ENCODE assay signal across 10 cellular contexts in genomic region chr5:140569197-140569596, GRCh38. TPM values are rescaled to one million over a fixed set of nuclear protein-coding genes. Genes with fewer than 3 reads are reported as not detected.
DNase-seq lines count a peak whose midpoint lies in the region; ATAC-seq and TF ChIP-seq lines count a peak whose summit lies in the region.
"Had no signal": no experiment of that assay in that cellular context is flagged by ENCODE, and none has a peak within 500 bp of the region (broad histone marks: within the 10 kb centered on the region; RNA-seq: fewer than 3 reads in every experiment).

No MANE protein-coding gene starts in this region.

- H3K36me3 ChIP-seq in gastroesophageal sphincter (peaks cover 0 to 49% of the 10 kb centered on the region in 2 donors), ovary (no peaks in the 10 kb centered on the region)

- H3K9me3 ChIP-seq in gastroesophageal sphincter (no peaks in the 10 kb centered on the region), ovary (no peaks in the 10 kb centered on the region)
- H3K9me3 ChIP-seq: A549 had no signal

- TF ChIP-seq EP300 in gastroesophageal sphincter (IDR thresholded peaks at IDR 0.05) (no peak), ovary (IDR thresholded peaks at IDR 0.05) (no peak)

- no peaks in the 10 kb centered on the region for H3K27me3 Mint-ChIP-seq in activated CD8-positive, alpha-beta memory T cell treated with anti-CD3 and anti-CD28 coated beads, Interleukin-2, amount 10 ng/mL, durations not matched to agents 7 days and 5 days
- H3K27me3 Mint-ChIP-seq in glutamatergic neuron (ENCODE audit: unreplicated experiment): peaks cover 12% of the 10 kb centered on the region

- peak; percentile 38 for DNase-seq in activated CD8-positive, alpha-beta memory T cell treated with anti-CD3 and anti-CD28 coated beads, Interleukin-2, amount 10 ng/mL, durations not matched to agents 7 days and 5 days
- no peak for DNase-seq in activated CD8-positive, alpha-beta memory T cell treated with anti-CD3 and anti-CD28 coated beads for 24 hours
- DNase-seq in MV-4-11 (lab: John Stamatoyannopoulos, UW) (peak; percentile 4), substantia nigra (lab: John Stamatoyannopoulos, UW) (peak in 1 of 49 donors; percentile 6), glutamatergic neuron (no peak), ovary (no peak)
- DNase-seq: NCI-H446 had no signal

- H3K4me1 ChIP-seq in gastroesophageal sphincter: peaks cover 0 to 65% (median 27%) of the 10 kb centered on the region in 3 donors
- H3K4me1 ChIP-seq in ovary (ENCODE audit: insufficient read depth): peaks cover 15% of the 10 kb centered on the region

- H3K27me3 ChIP-seq in gastroesophageal sphincter (no peaks in the 10 kb centered on the region), ovary (no peaks in the 10 kb centered on the region)

- 64 to 68% methylated on average over 4 of the region's 4 CpGs for WGBS in gastroesophageal sphincter (ENCODE audit: low coverage in 1 of 2), 2 donors
- WGBS in ovary, 3 donors: 59 to 72% (median 64%) methylated on average over 4 of the region's 4 CpGs

- intact Hi-C loops in ovary (cut with DNase I): loop anchor here in 1 of 4 donors (10.0 kb wide), 1 partner anchor 66 kb away; the partner anchor contains the start of genes CD14 and TMCO6

- CTCF ChIA-PET in activated CD8-positive, alpha-beta memory T cell treated with anti-CD3 and anti-CD28 coated beads, Interleukin-2, amount 10 ng/mL, durations not matched to agents 7 days and 5 days (lab: Charles Lee): interaction anchor here (1.3 to 1.8 kb wide), 6 partner anchors 12 to 206 kb away, joined by 3 to 8 read pairs (median 6); partner anchors contain the start of genes IK, NDUFA2, SRA1 and TMCO6

- TF ChIP-seq CTCF in gastroesophageal sphincter (IDR thresholded peaks at IDR 0.05): no peak
- no peak for TF ChIP-seq CTCF in glutamatergic neuron (IDR thresholded peaks at IDR 0.05; ENCODE audit: partially characterized antibody, unreplicated experiment)
- TF ChIP-seq CTCF in ovary (IDR thresholded peaks at IDR 0.05): no peak

- TF ChIP-seq POLR2A in gastroesophageal sphincter (IDR thresholded peaks at IDR 0.05) (no peak), ovary (IDR thresholded peaks at IDR 0.05) (no peak)

- no peak for ATAC-seq in activated CD8-positive, alpha-beta memory T cell treated with anti-CD3 and anti-CD28 coated beads, Interleukin-2, amount 10 ng/mL, durations not matched to agents 7 days and 5 days
- ATAC-seq in gastroesophageal sphincter: no peak
- ATAC-seq in HG02981 (IDR thresholded peaks at IDR 0.05; ENCODE audit: unreplicated experiment): no peak
- ATAC-seq: A549 had no signal

- no peaks in the 10 kb centered on the region for H3K9me3 Mint-ChIP-seq in activated CD8-positive, alpha-beta memory T cell treated with anti-CD3 and anti-CD28 coated beads, Interleukin-2, amount 10 ng/mL, durations not matched to agents 7 days and 5 days (ENCODE audit: low read depth)
- peaks cover 6% of the 10 kb centered on the region for H3K9me3 Mint-ChIP-seq in glutamatergic neuron (ENCODE audit: unreplicated experiment)

- H3K27ac ChIP-seq in gastroesophageal sphincter (peak overlapping the region in 3 of 4 donors; percentile 52 to 64 (median 60)), substantia nigra (ENCODE audit: low read depth, low read length, poor library complexity, severe bottlenecking) (peak overlapping the region; percentile 47), ovary (no peak overlapping the region)
- H3K27ac ChIP-seq: A549 had no signal

- H3K4me1 Mint-ChIP-seq in activated CD8-positive, alpha-beta memory T cell treated with anti-CD3 and anti-CD28 coated beads, Interleukin-2, amount 10 ng/mL, durations not matched to agents 7 days and 5 days: peaks cover 48% of the 10 kb centered on the region
- peaks cover 4% of the 10 kb centered on the region for H3K4me1 Mint-ChIP-seq in glutamatergic neuron (ENCODE audit: low read depth, unreplicated experiment)

- peak overlapping the region; percentile 96 for H3K27ac Mint-ChIP-seq in activated CD8-positive, alpha-beta memory T cell treated with anti-CD3 and anti-CD28 coated beads, Interleukin-2, amount 10 ng/mL, durations not matched to agents 7 days and 5 days
- H3K27ac Mint-ChIP-seq in glutamatergic neuron (ENCODE audit: unreplicated experiment): no peak overlapping the region

- H3K36me3 Mint-ChIP-seq in activated CD8-positive, alpha-beta memory T cell treated with anti-CD3 and anti-CD28 coated beads, Interleukin-2, amount 10 ng/mL, durations not matched to agents 7 days and 5 days: peaks cover 39% of the 10 kb centered on the region
- no peaks in the 10 kb centered on the region for H3K36me3 Mint-ChIP-seq in glutamatergic neuron (ENCODE audit: unreplicated experiment)

- H3K4me3 ChIP-seq in gastroesophageal sphincter: no peak overlapping the region
- no peak overlapping the region for H3K4me3 ChIP-seq in ovary
- H3K4me3 ChIP-seq: A549 had no signal

- H3K4me3 Mint-ChIP-seq in activated CD8-positive, alpha-beta memory T cell treated with anti-CD3 and anti-CD28 coated beads, Interleukin-2, amount 10 ng/mL, durations not matched to agents 7 days and 5 days: peak overlapping the region; percentile 68
- H3K4me3 Mint-ChIP-seq in glutamatergic neuron (ENCODE audit: unreplicated experiment): no peak overlapping the region

RNA-seq across cellular contexts. Expression of gene SLC35A4, which starts 4.6 kb away (rescaled TPM):
- total RNA-seq in activated CD8-positive, alpha-beta memory T cell treated with anti-CD3 and anti-CD28 coated beads, Interleukin-2, amount 10 ng/mL, durations not matched to agents 7 days and 5 days: 100 to 1,000 TPM; 100 to 101 TPM
- total RNA-seq in gastroesophageal sphincter (10 to 100 TPM; 24.5 to 52.0 (median 32.7) TPM), glutamatergic neuron (ENCODE audit: unreplicated experiment) (50.7 TPM), ovary (10 to 100 TPM; 22.3 to 65.7 (median 47.1) TPM)
- polyA plus RNA-seq in ovary: 10 to 100 TPM; 27.1 to 80.2 TPM

RNA-seq across cellular contexts. Expression of gene APBB3, which starts 4.8 kb away (rescaled TPM):
- 10 to 100 TPM; 20.0 to 24.8 TPM for total RNA-seq in activated CD8-positive, alpha-beta memory T cell treated with anti-CD3 and anti-CD28 coated beads, Interleukin-2, amount 10 ng/mL, durations not matched to agents 7 days and 5 days
- total RNA-seq in gastroesophageal sphincter (10 to 100 TPM in 3 of 4 donors, 1 to 10 TPM in 1; 9.7 to 25.1 (median 17.5) TPM), glutamatergic neuron (ENCODE audit: unreplicated experiment) (103 TPM), ovary (10 to 100 TPM; 33.0 to 47.6 (median 39.5) TPM)
- 10 to 100 TPM; 13.1 to 36.1 TPM for polyA plus RNA-seq in ovary

RNA-seq across cellular contexts. Expression of gene SRA1, which starts 11.9 kb away (rescaled TPM):
- 10 to 100 TPM; 37.9 to 47.3 TPM for total RNA-seq in activated CD8-positive, alpha-beta memory T cell treated with anti-CD3 and anti-CD28 coated beads, Interleukin-2, amount 10 ng/mL, durations not matched to agents 7 days and 5 days
- total RNA-seq in gastroesophageal sphincter (10 to 100 TPM; 17.5 to 29.4 (median 23.2) TPM), glutamatergic neuron (ENCODE audit: unreplicated experiment) (45.0 TPM), ovary (10 to 100 TPM; 11.7 to 34.4 (median 20.1) TPM)
- polyA plus RNA-seq in ovary: 10 to 100 TPM; 16.9 to 33.2 TPM

RNA-seq across cellular contexts. Expression of gene EIF4EBP3, which starts 21.7 kb away (rescaled TPM):
- total RNA-seq in activated CD8-positive, alpha-beta memory T cell treated with anti-CD3 and anti-CD28 coated beads, Interleukin-2, amount 10 ng/mL, durations not matched to agents 7 days and 5 days: 1 to 10 TPM; 7.4 to 9.0 TPM
- total RNA-seq in gastroesophageal sphincter: 10 to 100 TPM in 2 of 4 donors, 1 to 10 TPM in 2; 1.8 to 21.5 (median 11.2) TPM
- total RNA-seq in glutamatergic neuron (ENCODE audit: unreplicated experiment): 7.0 TPM
- 10 to 100 TPM in 6 of 7 donors, 1 to 10 TPM in 1; 8.6 to 23.6 (median 17.8) TPM for total RNA-seq in ovary
- polyA plus RNA-seq in ovary: 10 to 100 TPM; 16.0 to 30.2 TPM

Comparison
In these comparisons a context has a peak if more than half of its experiments do, and no peak if none do; other contexts are left out.
1. DNase-seq: peak in activated CD8-positive, alpha-beta memory T cell treated with anti-CD3 and anti-CD28 coated beads, Interleukin-2, amount 10 ng/mL, durations not matched to agents 7 days and 5 days (single experiment) and MV-4-11 (single experiment); none in activated CD8-positive, alpha-beta memory T cell treated with anti-CD3 and anti-CD28 coated beads for 24 hours (single experiment), glutamatergic neuron (single experiment) and ovary (0 of 5).
2. H3K27ac ChIP-seq: peak in gastroesophageal sphincter (3 of 4) and substantia nigra (single experiment); none in ovary (0 of 2).